In genomic region chr12:53737951-53738833, GRCh38 we compare ENCODE assay signal across 11 cellular contexts. TPM values are rescaled to one million over a fixed set of nuclear protein-coding genes. Genes with fewer than 3 reads are reported as not detected.
DNase-seq lines count a peak whose midpoint lies in the region; ATAC-seq, FAIRE-seq and TF ChIP-seq lines count a peak whose summit lies in the region.
"Had no signal": no experiment of that assay in that cellular context is flagged by ENCODE, and none has a peak within 500 bp of the region (broad histone marks: within the 10 kb centered on the region; RNA-seq: fewer than 3 reads in every experiment).

No MANE protein-coding gene starts in this region.

- H3K9ac ChIP-seq in HepG2 (ENCODE audit: insufficient read depth, low read depth, low read length), result no peak overlapping the region
- H3K9ac ChIP-seq: BLaER1 had no signal

- TF ChIP-seq CTCF in HepG2 (CRISPR knock-in tag; IDR thresholded peaks at IDR 0.05), result no peak
- no peak for TF ChIP-seq CTCF in upper lobe of right lung (IDR thresholded peaks at IDR 0.05)
- TF ChIP-seq CTCF in Calu3 (IDR thresholded peaks at IDR 0.05; ENCODE audit: unreplicated experiment), result no peak

- FAIRE-seq in HepG2 (lab: Jason Lieb, UNC), result no peak
- FAIRE-seq: islet of Langerhans had no signal

- H3K4me3 ChIP-seq in HepG2 (replicated peaks in 1 of 3; ENCODE audit: insufficient read depth in 1 of 3, low read depth in 2 of 3, low read length in 3 of 3) (no peak overlapping the region), upper lobe of right lung (no peak overlapping the region)
- H3K4me3 ChIP-seq: BLaER1, MG63 had no signal

- 0 out of 2 replicates have a peak overlapping the region, but pooled peaks have one; percentile 18 for H3K4me2 ChIP-seq in HepG2 (ENCODE audit: low read depth, low read length)
- H3K4me2 ChIP-seq: BLaER1 had no signal

- peaks cover 12% of the 10 kb centered on the region for H3K27me3 Mint-ChIP-seq in activated naive CD4-positive, alpha-beta T cell treated with anti-CD3 and anti-CD28 coated beads for 36 hours (ENCODE audit: low read depth)
- no peaks in the 10 kb centered on the region for H3K27me3 Mint-ChIP-seq in Calu3 (ENCODE audit: unreplicated experiment)

- H3K9me3 ChIP-seq in HepG2 (ENCODE audit: low read length) (no peaks in the 10 kb centered on the region), upper lobe of right lung (no peaks in the 10 kb centered on the region)
- H3K9me3 ChIP-seq: BLaER1, MG63 had no signal

- POLR2A ChIA-PET in HepG2 (lab: Yijun Ruan, JAX), result interaction anchor here (0.6 kb wide), 1 partner anchor 56 kb away, joined by 3 read pairs; no protein-coding TSS in a partner anchor

- BruUV-seq in HepG2 (replicated peaks; lab: Mats Ljungman, UMichigan) (no TSS peak), Calu3 (replicated peaks; lab: Mats Ljungman, UMichigan) (no TSS peak)

- H2AFZ ChIP-seq in HepG2 (ENCODE audit: low read length), result no peak overlapping the region

- H3K27me3 ChIP-seq in HepG2 (ENCODE audit: control insufficient read depth in 1 of 2, insufficient read depth in 2 of 2, low read length in 2 of 2), result peaks cover 18 to 76% of the 10 kb centered on the region in 2 experiments; a peak in 4 of 5 replicates
- peaks cover 57% of the 10 kb centered on the region for H3K27me3 ChIP-seq in upper lobe of right lung
- H3K27me3 ChIP-seq: MG63 had no signal

- no peaks in the 10 kb centered on the region for H3K79me2 ChIP-seq in HepG2 (ENCODE audit: insufficient read depth, low read length)

- TF ChIP-seq EP300 in HepG2 (IDR thresholded peaks at IDR 0.05; ENCODE audit: low read depth in 2 of 2, low read length in 2 of 2), result no peak
- no peak for TF ChIP-seq EP300 in HepG2 (CRISPR knock-in tag; IDR thresholded peaks at IDR 0.05; ENCODE audit: borderline replicate concordance)

- H3K27ac Mint-ChIP-seq in activated naive CD4-positive, alpha-beta T cell treated with anti-CD3 and anti-CD28 coated beads for 36 hours, result no peak overlapping the region
- no peak overlapping the region for H3K27ac Mint-ChIP-seq in Calu3 (ENCODE audit: unreplicated experiment)

- H3K9me3 Mint-ChIP-seq in activated naive CD4-positive, alpha-beta T cell treated with anti-CD3 and anti-CD28 coated beads for 36 hours, result no peaks in the 10 kb centered on the region
- no peaks in the 10 kb centered on the region for H3K9me3 Mint-ChIP-seq in Calu3 (ENCODE audit: low read depth, unreplicated experiment)

- in situ Hi-C loops in HepG2 (cut with HindIII; ENCODE audit: extremely low pct_ligation_motif_present, low pct_unique_long_range_greater_than_20kb), result no loop called here

- DNase-seq in left cardiac atrium (no peak), Right ventricle myocardium superior (no peak), HepG2 (ENCODE audit: low spot score) (no peak), upper lobe of right lung (peak; percentile 72), Calu3 (no peak)
- peak; percentile 43 for DNase-seq in activated naive CD4-positive, alpha-beta T cell treated with anti-CD3 and anti-CD28 coated beads for 36 hours
- DNase-seq: MG63 had no signal

- ATAC-seq in left cardiac atrium (peak; percentile 12 to 46), Right ventricle myocardium superior (ENCODE audit: poor library complexity) (no peak), HepG2 (no peak), upper lobe of right lung (peak; percentile 63), HG03565 (IDR thresholded peaks at IDR 0.05; ENCODE audit: unreplicated experiment) (no peak), GM21526 (IDR thresholded peaks at IDR 0.05; ENCODE audit: low FRiP score, unreplicated experiment) (no peak)

- no peaks in the 10 kb centered on the region for H3K36me3 Mint-ChIP-seq in activated naive CD4-positive, alpha-beta T cell treated with anti-CD3 and anti-CD28 coated beads for 36 hours (ENCODE audit: low read depth)
- H3K36me3 Mint-ChIP-seq in Calu3 (ENCODE audit: insufficient read depth, unreplicated experiment), result no peaks in the 10 kb centered on the region

- WGBS in HepG2 (ENCODE audit: low lambda C conversion rate), result 39% methylated on average over 30 of the region's 40 CpGs

- no peaks in the 10 kb centered on the region for H4K20me1 ChIP-seq in HepG2 (ENCODE audit: insufficient read depth, low read length)

- H3K27ac ChIP-seq in HepG2 (ENCODE audit: extremely low read length, insufficient read depth, low read length), result no peak overlapping the region
- H3K27ac ChIP-seq in upper lobe of right lung, result no peak overlapping the region
- H3K27ac ChIP-seq: BLaER1 had no signal

- no peaks in the 10 kb centered on the region for H3K36me3 ChIP-seq in HepG2 (replicated peaks in 1 of 2; ENCODE audit: control insufficient read depth in 1 of 2, insufficient read depth in 2 of 2, low read length in 2 of 2)
- no peaks in the 10 kb centered on the region for H3K36me3 ChIP-seq in upper lobe of right lung
- H3K36me3 ChIP-seq: BLaER1, MG63 had no signal

- intact Hi-C loops in left cardiac atrium (cut with DNase I) (no loop called here), Right ventricle myocardium superior (cut with DNase I) (no loop called here), HepG2 (cut with micrococcal nuclease; ENCODE audit: unreplicated experiment) (no loop called here), upper lobe of right lung (cut with DNase I) (no loop called here), Calu3 (cut with micrococcal nuclease; ENCODE audit: unreplicated experiment) (no loop called here)
- intact Hi-C loops in activated naive CD4-positive, alpha-beta T cell treated with anti-CD3 and anti-CD28 coated beads for 36 hours (cut with micrococcal nuclease), result no loop called here

- H3K4me1 ChIP-seq in HepG2 (ENCODE audit: insufficient read depth, low read length), result 0 out of 2 replicates have a peak, but pooled peaks cover 6% of the 10 kb centered on the region
- H3K4me1 ChIP-seq in upper lobe of right lung, result peaks cover 18% of the 10 kb centered on the region

- H3K4me1 Mint-ChIP-seq in activated naive CD4-positive, alpha-beta T cell treated with anti-CD3 and anti-CD28 coated beads for 36 hours (ENCODE audit: low read depth), result peaks cover 20% of the 10 kb centered on the region
- no peaks in the 10 kb centered on the region for H3K4me1 Mint-ChIP-seq in Calu3 (ENCODE audit: low read depth, unreplicated experiment)

- H3K4me3 Mint-ChIP-seq in activated naive CD4-positive, alpha-beta T cell treated with anti-CD3 and anti-CD28 coated beads for 36 hours, result peak overlapping the region; percentile 49
- H3K4me3 Mint-ChIP-seq in Calu3 (ENCODE audit: low read depth, unreplicated experiment), result no peak overlapping the region

- CTCF ChIA-PET in activated naive CD4-positive, alpha-beta T cell treated with anti-CD3 and anti-CD28 coated beads for 36 hours (lab: Charles Lee), result interaction anchor here (0.9 to 13.6 kb wide), 6 partner anchors 7 to 125 kb away, joined by 3 to 231 read pairs (median 3); no protein-coding TSS in a partner anchor
- CTCF ChIA-PET in HepG2 (lab: Yijun Ruan, JAX; ENCODE audit: low intra/inter-chr PET ratio, low total read pairs) (no interaction called here), Calu3 (lab: Charles Lee) (no interaction called here)

- no peak for TF ChIP-seq RAD21 in HepG2 (CRISPR knock-in tag; IDR thresholded peaks at IDR 0.05)

- no peak for TF ChIP-seq POLR2A in HepG2 (IDR thresholded peaks at IDR 0.05; ENCODE audit: insufficient read depth in 1 of 2, low read depth in 2 of 2, low read length in 2 of 2)

RNA-seq across cellular contexts. Expression of gene CALCOCO1, which starts 10.9 kb away (rescaled TPM):
- total RNA-seq in left cardiac atrium (100 to 1,000 TPM; 141 to 160 TPM), Right ventricle myocardium superior (179 TPM), HepG2 (2016; rRNA removed; fragmentation: Illumina TruSeq; extraction: Trizol) (4.9 and 7.7 TPM in 2 replicates), upper lobe of right lung (191 TPM), Calu3 (2022) (42.1 and 44.4 TPM in 2 replicates)
- 1 to 10 TPM; 8.1 to 8.3 TPM for total RNA-seq in activated naive CD4-positive, alpha-beta T cell treated with anti-CD3 and anti-CD28 coated beads for 36 hours
- total RNA-seq in HepG2 (2016; cell fraction: cytosol; rRNA removed; fragmentation: Illumina TruSeq; extraction: Trizol; ENCODE audit: low read depth), result 0.81 and 0.88 TPM in 2 replicates
- 5.4 and 6.9 TPM in 2 replicates for total RNA-seq in HepG2 (2016; cell fraction: insoluble cytoplasmic fraction; rRNA removed; fragmentation: Illumina TruSeq; extraction: Trizol)
- 1.0 and 1.4 TPM in 2 replicates for total RNA-seq in HepG2 (2016; cell fraction: membrane; rRNA removed; fragmentation: Illumina TruSeq; extraction: Trizol)
- total RNA-seq in HepG2 (2016; cell fraction: nucleus; rRNA removed; fragmentation: Illumina TruSeq; extraction: Trizol), result 10.7 and 11.7 TPM in 2 replicates
- polyA plus RNA-seq in HepG2 (2011; rRNA removed), result 47.7 and 57.2 TPM in 2 replicates
- 19.0 and 25.5 TPM in 2 replicates for polyA plus RNA-seq in HepG2 (2011; cell fraction: cytosol; rRNA removed)
- polyA plus RNA-seq in HepG2 (2011; cell fraction: nucleus; rRNA removed), result 439 and 465 TPM in 2 replicates
- 33.3 and 36.8 TPM in 2 replicates for polyA plus RNA-seq in HepG2 (2012)
- polyA plus RNA-seq in HepG2 (2016; cell fraction: cytosol; fragmentation: Illumina TruSeq; extraction: Trizol; ENCODE audit: low read depth), result 0.11 and 0.44 TPM in 2 replicates
- polyA plus RNA-seq in HepG2 (2016; cell fraction: insoluble cytoplasmic fraction; fragmentation: Illumina TruSeq; extraction: Trizol; ENCODE audit: low read depth), result 3.8 and 4.3 TPM in 2 replicates
- polyA plus RNA-seq in HepG2 (2016; cell fraction: membrane; fragmentation: Illumina TruSeq; extraction: Trizol; ENCODE audit: low read depth), result 0.77 and 1.1 TPM in 2 replicates
- 21.6 and 24.3 TPM in 2 replicates for polyA plus RNA-seq in HepG2 (2016; cell fraction: nucleus; fragmentation: Illumina TruSeq; extraction: Trizol; ENCODE audit: insufficient read depth, low read depth)
- 53.0 and 73.1 TPM in 2 replicates for polyA minus RNA-seq in HepG2 (2011; rRNA and poly(A)+ RNA removed; ENCODE audit: low replicate concordance)
- polyA minus RNA-seq in HepG2 (2011; cell fraction: cytosol; rRNA and poly(A)+ RNA removed), result 5.3 and 6.5 TPM in 2 replicates
- 71.2 and 84.0 TPM in 2 replicates for polyA minus RNA-seq in HepG2 (2011; cell fraction: nucleus; rRNA and poly(A)+ RNA removed)

RNA-seq across cellular contexts. Expression of gene CISTR, which starts 13.6 kb away (rescaled TPM):
- total RNA-seq in left cardiac atrium (1 to 10 TPM; 1.4 to 1.9 TPM), Right ventricle myocardium superior (0.83 TPM), HepG2 (2016; rRNA removed; fragmentation: Illumina TruSeq; extraction: Trizol) (not detected in 2 replicates), upper lobe of right lung (not detected), Calu3 (2022) (not detected in 2 replicates)
- total RNA-seq in activated naive CD4-positive, alpha-beta T cell treated with anti-CD3 and anti-CD28 coated beads for 36 hours, result not detected
- total RNA-seq in HepG2 (2016; cell fraction: cytosol; rRNA removed; fragmentation: Illumina TruSeq; extraction: Trizol; ENCODE audit: low read depth), result not detected in 2 replicates
- total RNA-seq in HepG2 (2016; cell fraction: insoluble cytoplasmic fraction; rRNA removed; fragmentation: Illumina TruSeq; extraction: Trizol), result not detected in 2 replicates
- not detected in 2 replicates for total RNA-seq in HepG2 (2016; cell fraction: membrane; rRNA removed; fragmentation: Illumina TruSeq; extraction: Trizol)
- not detected in 2 replicates for total RNA-seq in HepG2 (2016; cell fraction: nucleus; rRNA removed; fragmentation: Illumina TruSeq; extraction: Trizol)
- polyA plus RNA-seq in HepG2 (2011; rRNA removed), result not detected in 2 replicates
- not detected in 2 replicates for polyA plus RNA-seq in HepG2 (2011; cell fraction: cytosol; rRNA removed)
- not detected in 2 replicates for polyA plus RNA-seq in HepG2 (2011; cell fraction: nucleus; rRNA removed)
- polyA plus RNA-seq in HepG2 (2012), result not detected in 2 replicates
- not detected in 2 replicates for polyA plus RNA-seq in HepG2 (2016; cell fraction: cytosol; fragmentation: Illumina TruSeq; extraction: Trizol; ENCODE audit: low read depth)
- not detected in 2 replicates for polyA plus RNA-seq in HepG2 (2016; cell fraction: insoluble cytoplasmic fraction; fragmentation: Illumina TruSeq; extraction: Trizol; ENCODE audit: low read depth)
- polyA plus RNA-seq in HepG2 (2016; cell fraction: membrane; fragmentation: Illumina TruSeq; extraction: Trizol; ENCODE audit: low read depth), result not detected in 2 replicates
- polyA plus RNA-seq in HepG2 (2016; cell fraction: nucleus; fragmentation: Illumina TruSeq; extraction: Trizol; ENCODE audit: insufficient read depth, low read depth), result not detected in 2 replicates
- polyA minus RNA-seq in HepG2 (2011; rRNA and poly(A)+ RNA removed; ENCODE audit: low replicate concordance), result not detected in 2 replicates
- polyA minus RNA-seq in HepG2 (2011; cell fraction: cytosol; rRNA and poly(A)+ RNA removed), result not detected in 2 replicates
- polyA minus RNA-seq in HepG2 (2011; cell fraction: nucleus; rRNA and poly(A)+ RNA removed), result not detected in 2 replicates

Comparison
In these comparisons a context has a peak if more than half of its experiments do, and no peak if none do; other contexts are left out.
1. ATAC-seq: peak in left cardiac atrium (2 of 2) and upper lobe of right lung (single experiment); none in Right ventricle myocardium superior (single experiment), HepG2 (single experiment), HG03565 (single experiment) and GM21526 (single experiment).
2. DNase-seq: peak in activated naive CD4-positive, alpha-beta T cell treated with anti-CD3 and anti-CD28 coated beads for 36 hours (single experiment) and upper lobe of right lung (single experiment); none in left cardiac atrium (single experiment), Right ventricle myocardium superior (single experiment), HepG2 (single experiment) and Calu3 (single experiment).